13 cellular contexts compared by ENCODE assay signal in the genomic region with DNA sequence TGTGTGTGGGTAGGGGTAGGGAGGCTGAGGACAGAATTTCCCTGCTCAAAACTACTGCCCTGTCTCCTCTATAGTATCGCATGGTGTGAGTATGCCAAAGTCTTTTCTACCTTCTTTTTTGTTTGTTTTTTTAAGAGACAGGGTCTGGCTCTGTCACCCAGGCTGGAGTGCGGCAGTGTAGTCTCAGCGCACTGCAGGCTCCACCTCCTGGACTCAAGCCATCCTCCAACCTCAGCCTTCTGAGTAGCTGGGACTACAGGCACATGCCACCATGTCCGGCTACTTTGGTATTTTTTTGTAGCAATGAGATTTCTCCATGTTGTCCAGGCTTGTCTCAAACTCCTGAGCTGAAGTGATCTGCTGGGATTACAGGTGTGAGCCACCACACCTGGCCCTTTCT. TPM values are rescaled to one million over a fixed set of nuclear protein-coding genes. Genes with fewer than 3 reads are reported as not detected.
DNase-seq lines count a peak whose midpoint lies in the region; ATAC-seq and TF ChIP-seq lines count a peak whose summit lies in the region.
"Had no signal": no experiment of that assay in that cellular context is flagged by ENCODE, and none has a peak within 500 bp of the region (broad histone marks: within the 10 kb centered on the region; RNA-seq: fewer than 3 reads in every experiment).

No MANE protein-coding gene starts in this region.

- TF ChIP-seq CTCF in BE2C (IDR thresholded peaks at IDR 0.05; ENCODE audit: low read depth, low read length) (no peak), right lobe of liver (IDR thresholded peaks at IDR 0.05) (no peak)

- no peak overlapping the region for H3K27ac ChIP-seq in right lobe of liver
- H3K27ac ChIP-seq: ovary had no signal

- no peaks in the 10 kb centered on the region for H3K9me3 Mint-ChIP-seq in activated naive CD8-positive, alpha-beta T cell treated with anti-CD3 and anti-CD28 coated beads, Interleukin-2, amount 10 ng/mL, durations not matched to agents 7 days and 5 days

- DNase-seq in BE2C (peak; percentile 20), G401 (ENCODE audit: low spot score) (peak; percentile 16), right lobe of liver (peak in 2 of 3 donors; percentile 43 to 67), NCI-H2227 treated with DMSO at 0.1 percent for 48 hours (lab: John Stamatoyannopoulos, UW) (no peak), NCI-H526 treated with DMSO at 0.1 percent for 48 hours (lab: John Stamatoyannopoulos, UW) (no peak)
- no peak for DNase-seq in activated naive CD8-positive, alpha-beta T cell treated with anti-CD3 and anti-CD28 coated beads, Interleukin-2, amount 10 ng/mL, durations not matched to agents 7 days and 5 days
- DNase-seq: activated effector memory CD4-positive, alpha-beta T cell treated with Interleukin-2 at 50 U/mL for 16 hours; NK-92 treated with Interleukin-12 subunit alpha and Interleukin-12 subunit beta, amount 100 ng/mL, for 24 hours; ovary; stimulated activated CD4-positive, alpha-beta T cell treated with anti-CD3 and anti-CD28 coated beads, Interleukin-4, amount 100 ng/mL, for 1 hour; T1000 had no signal

- H3K4me3 ChIP-seq in BE2C (ENCODE audit: low read depth, low read length) (no peak overlapping the region; the same call in 1 of the 2 replicates), right lobe of liver (no peak overlapping the region)
- H3K4me3 ChIP-seq: ovary had no signal

- TF ChIP-seq POLR2A in right lobe of liver (IDR thresholded peaks at IDR 0.05), result no peak

- H3K4me1 ChIP-seq in BE2C (no peaks in the 10 kb centered on the region; the same call in 1 of the 2 replicates), right lobe of liver (peaks cover 0 to 24% (median 0%) of the 10 kb centered on the region in 4 donors)

- peaks cover 40% of the 10 kb centered on the region for H3K36me3 ChIP-seq in BE2C
- H3K36me3 ChIP-seq in right lobe of liver, result peaks cover 0 to 43% (median 14%) of the 10 kb centered on the region in 4 donors
- H3K36me3 ChIP-seq: ovary had no signal

- H3K27ac Mint-ChIP-seq in activated naive CD8-positive, alpha-beta T cell treated with anti-CD3 and anti-CD28 coated beads, Interleukin-2, amount 10 ng/mL, durations not matched to agents 7 days and 5 days, result peak overlapping the region; percentile 6

- ATAC-seq in activated naive CD8-positive, alpha-beta T cell treated with anti-CD3 and anti-CD28 coated beads, Interleukin-2, amount 10 ng/mL, durations not matched to agents 7 days and 5 days (ENCODE audit: low read depth), result no peak
- peak; percentile 29 to 61 (median 40) for ATAC-seq in right lobe of liver
- no peak for ATAC-seq in GM19351 (IDR thresholded peaks at IDR 0.05; ENCODE audit: unreplicated experiment)
- ATAC-seq in HG02981 (IDR thresholded peaks at IDR 0.05; ENCODE audit: unreplicated experiment), result no peak

- in situ Hi-C loops in G401 (cut with HindIII; ENCODE audit: low sequenced_read_pairs), result no loop called here

- intact Hi-C loops in right lobe of liver (cut with DNase I), result no loop called here

- peaks cover 24% of the 10 kb centered on the region for H3K36me3 Mint-ChIP-seq in activated naive CD8-positive, alpha-beta T cell treated with anti-CD3 and anti-CD28 coated beads, Interleukin-2, amount 10 ng/mL, durations not matched to agents 7 days and 5 days

- H3K4me3 Mint-ChIP-seq in activated naive CD8-positive, alpha-beta T cell treated with anti-CD3 and anti-CD28 coated beads, Interleukin-2, amount 10 ng/mL, durations not matched to agents 7 days and 5 days, result peak overlapping the region; percentile 96

- H3K27me3 ChIP-seq in BE2C (no peaks in the 10 kb centered on the region), right lobe of liver (no peaks in the 10 kb centered on the region)
- H3K27me3 ChIP-seq: ovary had no signal

- 48% methylated on average over 4 of the region's 4 CpGs for WGBS in right lobe of liver (ENCODE audit: insufficient coverage, low coverage, low lambda C conversion rate, missing lambda C conversion rate)

- H3K9me3 ChIP-seq in BE2C, result no peaks in the 10 kb centered on the region
- no peaks in the 10 kb centered on the region for H3K9me3 ChIP-seq in right lobe of liver
- H3K9me3 ChIP-seq: ovary had no signal

- H3K4me1 Mint-ChIP-seq in activated naive CD8-positive, alpha-beta T cell treated with anti-CD3 and anti-CD28 coated beads, Interleukin-2, amount 10 ng/mL, durations not matched to agents 7 days and 5 days, result peaks cover 31% of the 10 kb centered on the region

- POLR2A ChIA-PET in activated naive CD8-positive, alpha-beta T cell treated with anti-CD3 and anti-CD28 coated beads, Interleukin-2, amount 10 ng/mL, durations not matched to agents 7 days and 5 days (lab: Charles Lee), result no interaction called here

- H3K27me3 Mint-ChIP-seq in activated naive CD8-positive, alpha-beta T cell treated with anti-CD3 and anti-CD28 coated beads, Interleukin-2, amount 10 ng/mL, durations not matched to agents 7 days and 5 days, result no peaks in the 10 kb centered on the region

RNA-seq across cellular contexts. Expression of gene SRP19, which starts 2.5 kb away (rescaled TPM):
- polyA plus RNA-seq in BE2C (2012; ENCODE audit: insufficient read depth, insufficient read length, low read depth), result 54.1 TPM
- total RNA-seq in G401 (2014; rRNA removed; shearing (Covaris generic)), result 39.9 and 78.1 TPM in 2 replicates
- total RNA-seq in activated naive CD8-positive, alpha-beta T cell treated with anti-CD3 and anti-CD28 coated beads, Interleukin-2, amount 10 ng/mL, durations not matched to agents 7 days and 5 days, result 10 to 100 TPM; 51.2 to 57.0 TPM
- 10 to 100 TPM; 17.0 to 63.4 (median 23.3) TPM for total RNA-seq in right lobe of liver

RNA-seq across cellular contexts. Expression of gene REEP5, which starts 58.5 kb away (rescaled TPM):
- 137 TPM for polyA plus RNA-seq in BE2C (2012; ENCODE audit: insufficient read depth, insufficient read length, low read depth)
- 17.5 and 18.7 TPM in 2 replicates for total RNA-seq in G401 (2014; rRNA removed; shearing (Covaris generic))
- 10 to 100 TPM; 59.0 to 65.8 TPM for total RNA-seq in activated naive CD8-positive, alpha-beta T cell treated with anti-CD3 and anti-CD28 coated beads, Interleukin-2, amount 10 ng/mL, durations not matched to agents 7 days and 5 days
- total RNA-seq in right lobe of liver, result 10 to 100 TPM; 52.2 to 75.6 (median 64.0) TPM

Comparison
In these comparisons a context has a peak if more than half of its experiments do, and no peak if none do; other contexts are left out.
1. DNase-seq: peak in BE2C (single experiment), G401 (single experiment) and right lobe of liver (2 of 3); none in activated naive CD8-positive, alpha-beta T cell treated with anti-CD3 and anti-CD28 coated beads, Interleukin-2, amount 10 ng/mL, durations not matched to agents 7 days and 5 days (single experiment), NCI-H2227 treated with DMSO at 0.1 percent for 48 hours (single experiment) and NCI-H526 treated with DMSO at 0.1 percent for 48 hours (single experiment).
2. ATAC-seq: peak in right lobe of liver (4 of 4); none in activated naive CD8-positive, alpha-beta T cell treated with anti-CD3 and anti-CD28 coated beads, Interleukin-2, amount 10 ng/mL, durations not matched to agents 7 days and 5 days (single experiment), GM19351 (single experiment) and HG02981 (single experiment).